In genomic region chr3:167882057-167882667, GRCh38 we compare ENCODE assay signal across 1 cellular context.
TF ChIP-seq lines count a peak whose summit lies in the region.

No MANE protein-coding gene starts in this region.

TF ChIP-seq in GM23338, 12 proteins besides CTCF, POLR2A, EP300 and RAD21 (continued from another document):
- TF ChIP-seq ZNF462 (CRISPR knock-in tag; IDR thresholded peaks at IDR 0.05) (no peak), JUNB (IDR thresholded peaks at IDR 0.05; ENCODE audit: unreplicated experiment) (no peak), EZH2phosphoT487 (IDR thresholded peaks at IDR 0.05; ENCODE audit: unreplicated experiment) (no peak), STAT1 (IDR thresholded peaks at IDR 0.05; ENCODE audit: unreplicated experiment) (no peak), CREB1 (CRISPR knock-in tag; IDR thresholded peaks at IDR 0.05; ENCODE audit: low read depth) (no peak)
TF ChIP-seq in GM23338: peak in this region for 0.
